ENCODE assay signal across 1 cellular context in genomic region chr3:37766797-37767776, GRCh38.
TF ChIP-seq lines count a peak whose summit lies in the region.

No MANE protein-coding gene starts in this region.

TF ChIP-seq in K562, 482 proteins besides CTCF, POLR2A, EP300 and RAD21:
- TF ChIP-seq ZBTB40 (IDR thresholded peaks at IDR 0.05) (peak; percentile 50; the same call in 1 of the 2 replicates), ZBTB40 (CRISPR knock-in tag; IDR thresholded peaks at IDR 0.05) (no peak), ZNF445 (CRISPR knock-in tag; IDR thresholded peaks at IDR 0.05; ENCODE audit: low read depth) (no peak), ZMIZ1 (IDR thresholded peaks at IDR 0.05; ENCODE audit: low read depth in 2 of 2, low read length in 2 of 2) (no peak), RB1 (IDR thresholded peaks at IDR 0.05; ENCODE audit: low read depth) (no peak)
- TF ChIP-seq, protein P1, sequence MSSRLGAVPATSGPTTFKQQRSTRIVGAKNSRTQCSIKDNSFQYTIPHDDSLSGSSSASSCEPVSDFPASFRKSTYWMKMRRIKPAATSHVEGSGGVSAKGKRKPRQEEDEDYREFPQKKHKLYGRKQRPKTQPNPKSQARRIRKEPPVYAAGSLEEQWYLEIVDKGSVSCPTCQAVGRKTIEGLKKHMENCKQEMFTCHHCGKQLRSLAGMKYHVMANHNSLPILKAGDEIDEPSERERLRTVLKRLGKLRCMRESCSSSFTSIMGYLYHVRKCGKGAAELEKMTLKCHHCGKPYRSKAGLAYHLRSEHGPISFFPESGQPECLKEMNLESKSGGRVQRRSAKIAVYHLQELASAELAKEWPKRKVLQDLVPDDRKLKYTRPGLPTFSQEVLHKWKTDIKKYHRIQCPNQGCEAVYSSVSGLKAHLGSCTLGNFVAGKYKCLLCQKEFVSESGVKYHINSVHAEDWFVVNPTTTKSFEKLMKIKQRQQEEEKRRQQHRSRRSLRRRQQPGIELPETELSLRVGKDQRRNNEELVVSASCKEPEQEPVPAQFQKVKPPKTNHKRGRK (tag; IDR thresholded peaks at IDR 0.05): 0 out of 2 replicates have a peak, but pooled peaks have one; percentile 5
